21 cellular contexts compared by ENCODE assay signal in the genomic region with DNA sequence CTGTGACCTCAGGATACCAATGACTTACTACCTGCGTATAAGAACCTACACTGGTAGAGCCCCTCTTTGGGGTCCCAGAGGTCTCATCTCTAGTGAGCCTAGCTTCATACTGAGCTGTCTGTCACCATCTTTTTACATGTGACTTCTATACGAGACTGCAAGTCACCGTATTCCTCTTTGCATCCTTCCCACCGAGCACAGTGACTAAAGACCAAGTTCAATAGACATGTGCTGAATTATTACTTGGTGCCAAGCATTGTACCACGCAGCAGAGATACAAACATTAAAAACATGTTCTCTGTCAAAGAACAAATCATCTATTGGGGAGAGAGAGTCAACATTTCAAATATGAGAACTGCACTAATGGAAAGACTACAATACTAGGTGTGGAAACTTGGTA. TPM values are rescaled to one million over a fixed set of nuclear protein-coding genes. Genes with fewer than 3 reads are reported as not detected.
DNase-seq lines count a peak whose midpoint lies in the region; ATAC-seq and TF ChIP-seq lines count a peak whose summit lies in the region.
"Had no signal": no experiment of that assay in that cellular context is flagged by ENCODE, and none has a peak within 500 bp of the region (broad histone marks: within the 10 kb centered on the region; RNA-seq: fewer than 3 reads in every experiment).

No MANE protein-coding gene starts in this region.

- no peak for TF ChIP-seq CTCF in WERI-Rb-1 (IDR thresholded peaks at IDR 0.05; ENCODE audit: low read depth, low read length)

- peaks cover 0 to 2% (median 0%) of the 10 kb centered on the region in 8 donors for H3K9me3 Mint-ChIP-seq in CD4-positive, alpha-beta memory T cell
- H3K9me3 Mint-ChIP-seq in memory B cell = no peaks in the 10 kb centered on the region

- ATAC-seq in memory B cell (ENCODE audit: low read depth) (no peak), GM18519 (IDR thresholded peaks at IDR 0.05; ENCODE audit: low FRiP score, unreplicated experiment) (no peak)
- ATAC-seq: GM12878 had no signal

- H4K20me1 ChIP-seq in BLaER1 = peaks cover 62% of the 10 kb centered on the region

- no peaks in the 10 kb centered on the region for H3K27me3 ChIP-seq in BLaER1
- no peaks in the 10 kb centered on the region for H3K27me3 ChIP-seq in CD4-positive, alpha-beta memory T cell (ENCODE audit: insufficient read depth, low read length)
- peaks cover 39% of the 10 kb centered on the region for H3K27me3 ChIP-seq in WERI-Rb-1 (ENCODE audit: insufficient read depth, low read depth, severe bottlenecking)

- 0 out of 2 replicates have a peak overlapping the region, but pooled peaks have one; percentile 10 for H3K4me2 ChIP-seq in BLaER1

- POLR2A ChIA-PET in CD4-positive, alpha-beta memory T cell (lab: Charles Lee; ENCODE audit: partially characterized antibody) = interaction anchor here (6.1 kb wide), 1 partner anchor 15 kb away, joined by 52 read pairs; a partner anchor contains a TSS

- peak overlapping the region; percentile 1 to 70 (median 37) for H3K4me3 Mint-ChIP-seq in CD4-positive, alpha-beta memory T cell
- no peak overlapping the region for H3K4me3 Mint-ChIP-seq in memory B cell

- H3K4me3 ChIP-seq in BLaER1 (no peak overlapping the region), WERI-Rb-1 (ENCODE audit: low read depth, low read length) (no peak overlapping the region)
- no peak overlapping the region for H3K4me3 ChIP-seq in CD4-positive, alpha-beta memory T cell (ENCODE audit: low read length in 2 of 2)
- H3K4me3 ChIP-seq: GM12878 had no signal

- H3K9ac ChIP-seq in BLaER1 = no peak overlapping the region

- peak overlapping the region in 3 of 7 donors; percentile 14 to 32 (median 25) for H3K27ac Mint-ChIP-seq in CD4-positive, alpha-beta memory T cell
- H3K27ac Mint-ChIP-seq in memory B cell = peak overlapping the region; percentile 39

- peaks cover 38% of the 10 kb centered on the region for H3K4me1 ChIP-seq in BLaER1
- peaks cover 87% of the 10 kb centered on the region for H3K4me1 ChIP-seq in CD4-positive, alpha-beta memory T cell (ENCODE audit: insufficient read depth, low read length)

- intact Hi-C loops in CD4-positive, alpha-beta memory T cell (cut with micrococcal nuclease) = loop anchor here (1.0 to 2.0 kb wide), 2 partner anchors 12 to 19 kb away; no protein-coding TSS in a partner anchor

- H3K27ac ChIP-seq in BLaER1 = no peak overlapping the region
- H3K27ac ChIP-seq in CD4-positive, alpha-beta memory T cell (ENCODE audit: low read depth, low read length) = no peak overlapping the region
- H3K27ac ChIP-seq in angular gyrus (ENCODE audit: low read depth, low read length) = peak overlapping the region; percentile 72
- H3K27ac ChIP-seq in WERI-Rb-1 = no peak overlapping the region

- H3K9me3 ChIP-seq in BLaER1 (0 out of 2 replicates have a peak, but pooled peaks cover 4% of the 10 kb centered on the region), WERI-Rb-1 (ENCODE audit: severe bottlenecking) (no peaks in the 10 kb centered on the region)
- H3K9me3 ChIP-seq in CD4-positive, alpha-beta memory T cell (ENCODE audit: control insufficient read depth in 1 of 2, low read length in 2 of 2) = no peaks in the 10 kb centered on the region

- no peaks in the 10 kb centered on the region for H3K27me3 Mint-ChIP-seq in CD4-positive, alpha-beta memory T cell
- no peaks in the 10 kb centered on the region for H3K27me3 Mint-ChIP-seq in memory B cell

- peaks cover 65 to 95% (median 81%) of the 10 kb centered on the region in 4 donors for H3K4me1 Mint-ChIP-seq in CD4-positive, alpha-beta memory T cell
- H3K4me1 Mint-ChIP-seq in memory B cell = peaks cover 35% of the 10 kb centered on the region

- peaks cover 19 to 24% of the 10 kb centered on the region in 2 donors for H3K36me3 Mint-ChIP-seq in CD4-positive, alpha-beta memory T cell
- H3K36me3 Mint-ChIP-seq in memory B cell = peaks cover 8% of the 10 kb centered on the region

- H3K36me3 ChIP-seq in BLaER1 (peaks cover 44% of the 10 kb centered on the region), WERI-Rb-1 (no peaks in the 10 kb centered on the region)
- no peaks in the 10 kb centered on the region for H3K36me3 ChIP-seq in CD4-positive, alpha-beta memory T cell (ENCODE audit: insufficient read depth, low read length)

- CTCF ChIA-PET in CD4-positive, alpha-beta memory T cell (lab: Charles Lee; ENCODE audit: partially characterized antibody) = interaction anchor here (0.8 to 2.0 kb wide), 2 partner anchors 14 to 17 kb away, joined by 4 to 6 read pairs; a partner anchor contains a TSS

- no peak for DNase-seq in CD4-positive, alpha-beta memory T cell
- DNase-seq in memory B cell (ENCODE audit: low spot score in 2 of 2) (no peak), cerebellar cortex (ENCODE audit: low spot score) (no peak), WERI-Rb-1 (no peak)
- DNase-seq: ACHN; AML-193; DMS 273 treated with DMSO at 0.1 percent for 48 hours; GDM1; GOT3; KBM-7; NCI-H1417 treated with DMSO at 0.1 percent for 48 hours; NCI-H446; NCI-H69; NK-92 treated with Interleukin-12 subunit alpha and Interleukin-12 subunit beta, amount 100 ng/mL, for 24 hours; OCI-M1; SHP77 treated with DMSO at 0.1 percent for 48 hours had no signal

RNA-seq across cellular contexts. Expression of a gene that starts 16.4 kb away (rescaled TPM):
- total RNA-seq in CD4-positive, alpha-beta memory T cell = 10 to 100 TPM; 89.6 to 97.4 TPM
- polyA plus RNA-seq in CD4-positive, alpha-beta memory T cell = 10 to 100 TPM; 19.7 to 29.1 TPM

RNA-seq across cellular contexts. Expression of a gene that starts 53.5 kb away (rescaled TPM):
- 1 to 10 TPM; 1.2 to 1.4 TPM for total RNA-seq in CD4-positive, alpha-beta memory T cell
- under 1 TPM in 1 of 2 donors, not detected in 1; 0.16 TPM for polyA plus RNA-seq in CD4-positive, alpha-beta memory T cell
- total RNA-seq: RPMI7951 had no signal
